In the genomic region with DNA sequence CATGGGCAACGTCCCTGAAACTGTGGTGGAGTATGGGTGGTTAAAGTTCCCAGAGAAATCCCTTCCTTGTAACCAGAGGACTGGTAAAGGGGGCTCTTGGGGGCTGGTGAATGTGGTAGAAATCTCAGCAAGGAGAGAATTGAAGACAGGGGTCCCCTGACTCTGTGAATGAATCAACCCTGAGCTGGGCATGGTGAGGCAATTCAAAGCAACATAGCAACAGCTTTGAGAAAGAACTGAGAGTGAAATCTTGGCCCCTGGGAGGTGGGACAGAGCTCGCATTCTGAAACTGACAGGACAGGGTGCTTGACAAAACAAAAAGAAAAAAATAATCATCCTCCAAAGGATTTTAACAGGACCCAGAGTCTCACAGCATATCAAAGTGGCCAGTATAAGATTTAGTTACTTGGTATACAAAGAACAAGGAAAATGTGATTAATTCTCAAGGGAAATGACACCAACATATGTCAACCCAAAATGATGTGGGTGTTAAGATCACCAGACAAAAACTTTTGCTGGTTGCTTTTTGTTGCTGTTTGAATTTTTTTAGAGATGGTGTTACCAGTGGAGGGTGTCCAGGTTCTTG, we compare ENCODE assay signal across 15 cellular contexts.
"Had no signal": no experiment of that assay in that cellular context is flagged by ENCODE, and none has a peak within 500 bp of the region (broad histone marks: within the 10 kb centered on the region; RNA-seq: fewer than 3 reads in every experiment).

No MANE protein-coding gene starts in this region.

- H3K9me3 ChIP-seq: testis had no signal

- H3K27me3 ChIP-seq: dorsolateral prefrontal cortex, gastroesophageal sphincter, testis, upper lobe of left lung had no signal

- H3K4me3 ChIP-seq: dorsolateral prefrontal cortex, gastroesophageal sphincter, stomach, testis, upper lobe of left lung had no signal

- DNase-seq: activated CD4-positive, CD25-positive, alpha-beta regulatory T cell; activated CD8-positive, alpha-beta memory T cell treated with anti-CD3 and anti-CD28 coated beads, Interleukin-2, amount 50 U/mL, for 48 hours; activated gamma-delta T cell; dorsolateral prefrontal cortex; erythroblast; mammary epithelial cell; naive B cell; posterior cingulate gyrus; retina; stimulated activated CD4-positive, alpha-beta T cell treated with anti-CD3 and anti-CD28 coated beads, Interleukin-12 subunit alpha, Interleukin-12 subunit beta, amount 100 ng/mL, for 4 hours; stomach; upper lobe of left lung had no signal

- H3K27ac Mint-ChIP-seq: naive B cell had no signal

- H3K27ac ChIP-seq: dorsolateral prefrontal cortex, gastroesophageal sphincter, stomach, testis, upper lobe of left lung had no signal

- H3K36me3 ChIP-seq: gastroesophageal sphincter, stomach, upper lobe of left lung had no signal

- H3K4me1 ChIP-seq: gastroesophageal sphincter, stomach, testis, upper lobe of left lung had no signal

- ATAC-seq: gastroesophageal sphincter had no signal

- FAIRE-seq: islet of Langerhans had no signal
